Comparison of ENCODE assay signal across 1 cellular context in the genomic region with DNA sequence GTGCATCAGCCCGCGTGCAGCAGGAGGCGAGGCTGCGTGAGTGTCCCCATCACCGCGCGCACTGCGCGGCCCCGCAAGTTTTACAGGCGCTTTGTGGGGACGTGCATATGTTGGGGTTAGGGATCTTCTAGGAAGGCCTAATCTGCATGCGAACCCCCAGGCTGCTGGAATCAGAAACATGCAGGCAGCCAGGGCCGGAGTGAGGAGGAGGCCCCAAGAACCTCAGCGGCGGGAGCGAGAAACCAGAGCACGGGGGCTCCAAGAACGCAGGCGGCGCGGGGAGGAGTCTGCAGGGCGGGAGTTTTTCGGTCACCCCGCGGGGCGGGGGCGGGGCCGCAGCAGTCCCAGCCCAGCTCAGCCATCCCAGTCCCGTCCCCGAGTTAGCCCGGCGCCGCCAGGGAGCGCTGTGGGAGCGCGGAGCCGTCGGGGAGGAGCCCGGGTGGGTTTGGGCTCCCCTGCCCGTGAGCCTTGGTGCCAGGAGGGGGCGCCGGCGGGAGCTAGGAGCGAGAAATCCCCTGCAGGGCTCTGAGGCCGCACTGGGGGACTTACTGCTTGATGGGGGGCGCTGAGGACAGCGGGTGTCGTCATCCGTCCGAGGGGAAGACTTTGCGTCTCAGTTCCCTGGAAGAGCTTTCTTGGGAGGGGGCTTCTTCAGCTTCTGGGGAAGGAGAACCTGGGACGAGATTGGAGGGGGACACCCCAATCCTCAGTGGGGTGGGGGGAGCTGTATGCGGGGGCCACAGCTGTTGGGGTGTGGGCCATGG.
TF ChIP-seq lines count a peak whose summit lies in the region.

No MANE protein-coding gene starts in this region.

TF ChIP-seq in K562, 482 proteins besides CTCF, POLR2A, EP300 and RAD21 (continued from another document):
- TF ChIP-seq, protein P1, sequence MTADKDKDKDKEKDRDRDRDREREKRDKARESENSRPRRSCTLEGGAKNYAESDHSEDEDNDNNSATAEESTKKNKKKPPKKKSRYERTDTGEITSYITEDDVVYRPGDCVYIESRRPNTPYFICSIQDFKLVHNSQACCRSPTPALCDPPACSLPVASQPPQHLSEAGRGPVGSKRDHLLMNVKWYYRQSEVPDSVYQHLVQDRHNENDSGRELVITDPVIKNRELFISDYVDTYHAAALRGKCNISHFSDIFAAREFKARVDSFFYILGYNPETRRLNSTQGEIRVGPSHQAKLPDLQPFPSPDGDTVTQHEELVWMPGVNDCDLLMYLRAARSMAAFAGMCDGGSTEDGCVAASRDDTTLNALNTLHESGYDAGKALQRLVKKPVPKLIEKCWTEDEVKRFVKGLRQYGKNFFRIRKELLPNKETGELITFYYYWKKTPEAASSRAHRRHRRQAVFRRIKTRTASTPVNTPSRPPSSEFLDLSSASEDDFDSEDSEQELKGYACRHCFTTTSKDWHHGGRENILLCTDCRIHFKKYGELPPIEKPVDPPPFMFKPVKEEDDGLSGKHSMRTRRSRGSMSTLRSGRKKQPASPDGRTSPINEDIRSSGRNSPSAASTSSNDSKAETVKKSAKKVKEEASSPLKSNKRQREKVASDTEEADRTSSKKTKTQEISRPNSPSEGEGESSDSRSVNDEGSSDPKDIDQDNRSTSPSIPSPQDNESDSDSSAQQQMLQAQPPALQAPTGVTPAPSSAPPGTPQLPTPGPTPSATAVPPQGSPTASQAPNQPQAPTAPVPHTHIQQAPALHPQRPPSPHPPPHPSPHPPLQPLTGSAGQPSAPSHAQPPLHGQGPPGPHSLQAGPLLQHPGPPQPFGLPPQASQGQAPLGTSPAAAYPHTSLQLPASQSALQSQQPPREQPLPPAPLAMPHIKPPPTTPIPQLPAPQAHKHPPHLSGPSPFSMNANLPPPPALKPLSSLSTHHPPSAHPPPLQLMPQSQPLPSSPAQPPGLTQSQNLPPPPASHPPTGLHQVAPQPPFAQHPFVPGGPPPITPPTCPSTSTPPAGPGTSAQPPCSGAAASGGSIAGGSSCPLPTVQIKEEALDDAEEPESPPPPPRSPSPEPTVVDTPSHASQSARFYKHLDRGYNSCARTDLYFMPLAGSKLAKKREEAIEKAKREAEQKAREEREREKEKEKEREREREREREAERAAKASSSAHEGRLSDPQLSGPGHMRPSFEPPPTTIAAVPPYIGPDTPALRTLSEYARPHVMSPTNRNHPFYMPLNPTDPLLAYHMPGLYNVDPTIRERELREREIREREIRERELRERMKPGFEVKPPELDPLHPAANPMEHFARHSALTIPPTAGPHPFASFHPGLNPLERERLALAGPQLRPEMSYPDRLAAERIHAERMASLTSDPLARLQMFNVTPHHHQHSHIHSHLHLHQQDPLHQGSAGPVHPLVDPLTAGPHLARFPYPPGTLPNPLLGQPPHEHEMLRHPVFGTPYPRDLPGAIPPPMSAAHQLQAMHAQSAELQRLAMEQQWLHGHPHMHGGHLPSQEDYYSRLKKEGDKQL (CRISPR knock-in tag; IDR thresholded peaks at IDR 0.05; ENCODE audit: borderline replicate concordance) = 0 out of 2 replicates have a peak, but pooled peaks have one; percentile 84
- TF ChIP-seq SNRNP70 (optimal IDR thresholded peaks at IDR 0.05; ENCODE audit: low read depth, low read length) (no peak), ZNF124 (CRISPR knock-in tag; IDR thresholded peaks at IDR 0.05) (peak; percentile 23; the same call in 1 of the 2 replicates), ZNF77 (CRISPR knock-in tag; IDR thresholded peaks at IDR 0.05) (no peak), RNF2 (IDR thresholded peaks at IDR 0.05) (no peak), KDM1A (IDR thresholded peaks at IDR 0.05) (peak in 1 of 2 experiments; percentile 11; a peak in 1 of 4 replicates), NCOA6 (IDR thresholded peaks at IDR 0.05) (peak; percentile 89), HMGXB4 (CRISPR knock-in tag; IDR thresholded peaks at IDR 0.05) (no peak; the same call in 1 of the 2 replicates), CBX5 (IDR thresholded peaks at IDR 0.05; ENCODE audit: borderline replicate concordance, low read depth) (no peak), SAP30 (IDR thresholded peaks at IDR 0.05; ENCODE audit: borderline replicate concordance, insufficient read depth, low read depth, low read length, poor library complexity, severe bottlenecking) (peak; percentile 6)
- TF ChIP-seq, protein P2, sequence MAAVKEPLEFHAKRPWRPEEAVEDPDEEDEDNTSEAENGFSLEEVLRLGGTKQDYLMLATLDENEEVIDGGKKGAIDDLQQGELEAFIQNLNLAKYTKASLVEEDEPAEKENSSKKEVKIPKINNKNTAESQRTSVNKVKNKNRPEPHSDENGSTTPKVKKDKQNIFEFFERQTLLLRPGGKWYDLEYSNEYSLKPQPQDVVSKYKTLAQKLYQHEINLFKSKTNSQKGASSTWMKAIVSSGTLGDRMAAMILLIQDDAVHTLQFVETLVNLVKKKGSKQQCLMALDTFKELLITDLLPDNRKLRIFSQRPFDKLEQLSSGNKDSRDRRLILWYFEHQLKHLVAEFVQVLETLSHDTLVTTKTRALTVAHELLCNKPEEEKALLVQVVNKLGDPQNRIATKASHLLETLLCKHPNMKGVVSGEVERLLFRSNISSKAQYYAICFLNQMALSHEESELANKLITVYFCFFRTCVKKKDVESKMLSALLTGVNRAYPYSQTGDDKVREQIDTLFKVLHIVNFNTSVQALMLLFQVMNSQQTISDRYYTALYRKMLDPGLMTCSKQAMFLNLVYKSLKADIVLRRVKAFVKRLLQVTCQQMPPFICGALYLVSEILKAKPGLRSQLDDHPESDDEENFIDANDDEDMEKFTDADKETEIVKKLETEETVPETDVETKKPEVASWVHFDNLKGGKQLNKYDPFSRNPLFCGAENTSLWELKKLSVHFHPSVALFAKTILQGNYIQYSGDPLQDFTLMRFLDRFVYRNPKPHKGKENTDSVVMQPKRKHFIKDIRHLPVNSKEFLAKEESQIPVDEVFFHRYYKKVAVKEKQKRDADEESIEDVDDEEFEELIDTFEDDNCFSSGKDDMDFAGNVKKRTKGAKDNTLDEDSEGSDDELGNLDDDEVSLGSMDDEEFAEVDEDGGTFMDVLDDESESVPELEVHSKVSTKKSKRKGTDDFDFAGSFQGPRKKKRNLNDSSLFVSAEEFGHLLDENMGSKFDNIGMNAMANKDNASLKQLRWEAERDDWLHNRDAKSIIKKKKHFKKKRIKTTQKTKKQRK (IDR thresholded peaks at IDR 0.05; ENCODE audit: borderline replicate concordance, low read depth, low read length) = no peak
- TF ChIP-seq, protein P3, sequence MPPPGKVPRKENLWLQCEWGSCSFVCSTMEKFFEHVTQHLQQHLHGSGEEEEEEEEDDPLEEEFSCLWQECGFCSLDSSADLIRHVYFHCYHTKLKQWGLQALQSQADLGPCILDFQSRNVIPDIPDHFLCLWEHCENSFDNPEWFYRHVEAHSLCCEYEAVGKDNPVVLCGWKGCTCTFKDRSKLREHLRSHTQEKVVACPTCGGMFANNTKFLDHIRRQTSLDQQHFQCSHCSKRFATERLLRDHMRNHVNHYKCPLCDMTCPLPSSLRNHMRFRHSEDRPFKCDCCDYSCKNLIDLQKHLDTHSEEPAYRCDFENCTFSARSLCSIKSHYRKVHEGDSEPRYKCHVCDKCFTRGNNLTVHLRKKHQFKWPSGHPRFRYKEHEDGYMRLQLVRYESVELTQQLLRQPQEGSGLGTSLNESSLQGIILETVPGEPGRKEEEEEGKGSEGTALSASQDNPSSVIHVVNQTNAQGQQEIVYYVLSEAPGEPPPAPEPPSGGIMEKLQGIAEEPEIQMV (tag; conservative IDR thresholded peaks at IDR 0.05; ENCODE audit: low read depth) = no peak
TF ChIP-seq in K562: peak in this region for 130.
